30 cellular contexts compared by ENCODE assay signal in genomic region chr2:236051351-236051750, GRCh38.
"Had no signal": no experiment of that assay in that cellular context is flagged by ENCODE, and none has a peak within 500 bp of the region (broad histone marks: within the 10 kb centered on the region; RNA-seq: fewer than 3 reads in every experiment).

No MANE protein-coding gene starts in this region.

- H3K4me3 ChIP-seq: cardiac muscle cell, SJCRH30, SK-N-MC had no signal

- H3K36me3 ChIP-seq: brain microvascular endothelial cell had no signal

- H3K36me3 Mint-ChIP-seq: activated naive CD8-positive, alpha-beta T cell treated with anti-CD3 and anti-CD28 coated beads for 36 hours had no signal

- H3K4me3 Mint-ChIP-seq: activated CD4-positive, alpha-beta T cell treated with anti-CD3 and anti-CD28 coated beads, Interleukin-2, amount 10 ng/mL, durations not matched to agents 24 days and 14 days; activated CD8-positive, alpha-beta T cell treated with anti-CD3 and anti-CD28 coated beads for 36 hours; activated naive CD8-positive, alpha-beta T cell treated with anti-CD3 and anti-CD28 coated beads for 36 hours; activated T-cell treated with anti-CD3 and anti-CD28 coated beads, Interleukin-2, amount 50 U/mL, for 72 hours; activated T-helper 17 cell treated with anti-CD3 and anti-CD28 coated beads, Interleukin-2, amount 50 U/mL, for 72 hours had no signal

- H3K27me3 ChIP-seq: brain microvascular endothelial cell, cardiac muscle cell, SJCRH30 had no signal

- ATAC-seq: activated CD8-positive, alpha-beta T cell treated with anti-CD3 and anti-CD28 coated beads for 36 hours; activated T-cell treated with anti-CD3 and anti-CD28 coated beads, Interleukin-2, amount 50 U/mL, for 72 hours; activated T-helper 17 cell treated with anti-CD3 and anti-CD28 coated beads, Interleukin-2, amount 50 U/mL, for 72 hours; Panc1 had no signal

- H3K27ac Mint-ChIP-seq: activated CD4-positive, alpha-beta T cell treated with anti-CD3 and anti-CD28 coated beads, Interleukin-2, amount 10 ng/mL, durations not matched to agents 24 days and 14 days; activated CD8-positive, alpha-beta T cell treated with anti-CD3 and anti-CD28 coated beads for 36 hours; activated naive CD8-positive, alpha-beta T cell treated with anti-CD3 and anti-CD28 coated beads for 36 hours; activated T-cell treated with anti-CD3 and anti-CD28 coated beads, Interleukin-2, amount 50 U/mL, for 72 hours; activated T-helper 17 cell treated with anti-CD3 and anti-CD28 coated beads, Interleukin-2, amount 50 U/mL, for 72 hours had no signal

- H3K9me3 Mint-ChIP-seq: activated CD4-positive, alpha-beta T cell treated with anti-CD3 and anti-CD28 coated beads, Interleukin-2, amount 10 ng/mL, durations not matched to agents 24 days and 14 days; activated CD8-positive, alpha-beta T cell treated with anti-CD3 and anti-CD28 coated beads for 36 hours; activated naive CD8-positive, alpha-beta T cell treated with anti-CD3 and anti-CD28 coated beads for 36 hours; activated T-cell treated with anti-CD3 and anti-CD28 coated beads, Interleukin-2, amount 50 U/mL, for 72 hours; activated T-helper 17 cell treated with anti-CD3 and anti-CD28 coated beads, Interleukin-2, amount 50 U/mL, for 72 hours had no signal

- H3K27ac ChIP-seq: brain microvascular endothelial cell, cardiac muscle cell, SJCRH30, SK-N-MC, WERI-Rb-1 had no signal

- DNase-seq: activated CD4-positive, alpha-beta T cell treated with anti-CD3 and anti-CD28 coated beads, Interleukin-2, amount 10 ng/mL, durations not matched to agents 24 days and 14 days; activated CD4-positive, alpha-beta T cell treated with anti-CD3 and anti-CD28 coated beads, Interleukin-2, amount 50 U/mL, for 4 hours; activated CD8-positive, alpha-beta T cell treated with anti-CD3 and anti-CD28 coated beads for 36 hours; activated effector memory CD4-positive, alpha-beta T cell treated with anti-CD3 and anti-CD28 coated beads, Interleukin-2, amount 50 U/mL, for 16 hours; activated naive CD4-positive, alpha-beta T cell; activated naive CD4-positive, alpha-beta T cell treated with anti-CD3 and anti-CD28 coated beads, Interleukin-2, amount 50 U/mL, for 16 hours; activated naive CD8-positive, alpha-beta T cell treated with anti-CD3 and anti-CD28 coated beads for 36 hours; activated T-cell treated with anti-CD3 and anti-CD28 coated beads, Interleukin-2, amount 50 U/mL, for 1 hour; activated T-cell treated with anti-CD3 and anti-CD28 coated beads, Interleukin-2, amount 50 U/mL, for 72 hours; amniotic stem cell; aorta; brain microvascular endothelial cell; Karpas-422; KBM-7; MM.1S; MV-4-11; NCI-H1092; NCI-H1436 treated with DMSO at 0.1 percent for 48 hours; NCI-H1694 treated with DMSO at 0.1 percent for 48 hours; NCI-H2029; NCI-H345; NCI-H524 treated with DMSO at 0.1 percent for 48 hours; SHP77; SJCRH30; T1000; WERI-Rb-1 had no signal

- H3K9me3 ChIP-seq: SJCRH30 had no signal
